In genomic region chr20:62763404-62763803, GRCh38 we compare ENCODE assay signal across 17 cellular contexts. TPM values are rescaled to one million over a fixed set of nuclear protein-coding genes. Genes with fewer than 3 reads are reported as not detected.
DNase-seq lines count a peak whose midpoint lies in the region; ATAC-seq and TF ChIP-seq lines count a peak whose summit lies in the region.
"Had no signal": no experiment of that assay in that cellular context is flagged by ENCODE, and none has a peak within 500 bp of the region (broad histone marks: within the 10 kb centered on the region; RNA-seq: fewer than 3 reads in every experiment).

No MANE protein-coding gene starts in this region.

- peaks cover 14% of the 10 kb centered on the region for H3K4me1 Mint-ChIP-seq in glutamatergic neuron (ENCODE audit: low read depth, unreplicated experiment)

- H3K4me3 Mint-ChIP-seq in glutamatergic neuron (ENCODE audit: unreplicated experiment): no peak overlapping the region
- H3K4me3 Mint-ChIP-seq: CD4-positive, CD25-positive, alpha-beta regulatory T cell; GM23338; HFFc6 had no signal

- H3K27me3 ChIP-seq in osteoblast (ENCODE audit: insufficient read depth, low read length) (peaks cover 10% of the 10 kb centered on the region), adrenal gland (peaks cover 4% of the 10 kb centered on the region)
- H3K27me3 ChIP-seq: BE2C had no signal

- H3K4me2 ChIP-seq in osteoblast (ENCODE audit: insufficient read depth, low read length): no peak overlapping the region
- H3K4me2 ChIP-seq: GM23338 had no signal

- no peak overlapping the region for H2AFZ ChIP-seq in osteoblast (ENCODE audit: low read length)
- H2AFZ ChIP-seq: GM23338 had no signal

- no peaks in the 10 kb centered on the region for H3K36me3 ChIP-seq in KOPT-K1 (ENCODE audit: insufficient read depth, low read length)
- H3K36me3 ChIP-seq in osteoblast (ENCODE audit: insufficient read depth, low read length): no peaks in the 10 kb centered on the region
- no peaks in the 10 kb centered on the region for H3K36me3 ChIP-seq in adrenal gland (replicated peaks in 1 of 2)
- H3K36me3 ChIP-seq: BE2C had no signal

- TF ChIP-seq CTCF in glutamatergic neuron (IDR thresholded peaks at IDR 0.05; ENCODE audit: partially characterized antibody, unreplicated experiment) (no peak), osteoblast (IDR thresholded peaks at IDR 0.05; ENCODE audit: extremely low read depth, low read depth, low read length) (no peak), adrenal gland (IDR thresholded peaks at IDR 0.05) (no peak)

- no peak overlapping the region for H3K4me3 ChIP-seq in osteoblast (ENCODE audit: insufficient read depth, low read length)
- H3K4me3 ChIP-seq in adrenal gland: no peak overlapping the region
- H3K4me3 ChIP-seq: GM23338 had no signal

- H3K27ac Mint-ChIP-seq in glutamatergic neuron (ENCODE audit: unreplicated experiment): no peak overlapping the region
- H3K27ac Mint-ChIP-seq: GM23338, HFFc6 had no signal

- no peaks in the 10 kb centered on the region for H4K20me1 ChIP-seq in osteoblast (ENCODE audit: insufficient read depth, low read length)

- ATAC-seq in left ventricle myocardium superior: no peak
- ATAC-seq in left cardiac atrium: no peak
- ATAC-seq in GM18517 (IDR thresholded peaks at IDR 0.05; ENCODE audit: unreplicated experiment): no peak
- ATAC-seq: GM23338 had no signal

- H3K4me1 ChIP-seq in osteoblast (ENCODE audit: insufficient read depth, low read length) (no peaks in the 10 kb centered on the region), adrenal gland (replicated peaks in 1 of 2) (peaks cover 1 to 2% of the 10 kb centered on the region in 2 donors)

- H3K36me3 Mint-ChIP-seq in glutamatergic neuron (ENCODE audit: unreplicated experiment): no peaks in the 10 kb centered on the region
- H3K36me3 Mint-ChIP-seq: CD4-positive, CD25-positive, alpha-beta regulatory T cell had no signal

- H3K27ac ChIP-seq in KOPT-K1 (ENCODE audit: low read depth, low read length, poor library complexity, severe bottlenecking): peak overlapping the region; percentile 17
- H3K27ac ChIP-seq in osteoblast (ENCODE audit: low read depth, low read length): no peak overlapping the region
- H3K27ac ChIP-seq in adrenal gland: no peak overlapping the region

- TF ChIP-seq POLR2A in adrenal gland (IDR thresholded peaks at IDR 0.05): no peak

- peaks cover 4% of the 10 kb centered on the region for H3K9me3 Mint-ChIP-seq in glutamatergic neuron (ENCODE audit: unreplicated experiment)
- H3K9me3 Mint-ChIP-seq: CD4-positive, CD25-positive, alpha-beta regulatory T cell; GM23338; HFFc6 had no signal

- H3K9me3 ChIP-seq in KOPT-K1 (ENCODE audit: insufficient read depth, low read length, poor library complexity, severe bottlenecking) (no peaks in the 10 kb centered on the region), osteoblast (ENCODE audit: low read depth, low read length) (no peaks in the 10 kb centered on the region), adrenal gland (replicated peaks in 1 of 3) (no peaks in the 10 kb centered on the region)
- H3K9me3 ChIP-seq: BE2C, Caco-2 had no signal

- no peaks in the 10 kb centered on the region for H3K79me2 ChIP-seq in osteoblast (ENCODE audit: insufficient read depth, low read length)

- DNase-seq in left ventricle myocardium superior (peak; percentile 2), left cardiac atrium (no peak), glutamatergic neuron (peak; percentile 3), osteoblast (ENCODE audit: insufficient read length, low spot score, missing footprints) (peak; percentile 71), adrenal gland (no peak)
- no peak for DNase-seq in stimulated activated CD4-positive, alpha-beta T cell treated with anti-CD3 and anti-CD28 coated beads, Interleukin-4, amount 100 ng/mL, for 4 hours
- DNase-seq: 8988T; ACHN; BE2C; C1 segment of cervical spinal cord; Caco-2; CD4-positive, CD25-positive, alpha-beta regulatory T cell; HCEC 1CT; HFFc6 had no signal

- intact Hi-C loops in left ventricle myocardium superior (cut with micrococcal nuclease): no loop called here
- intact Hi-C loops in left cardiac atrium (cut with DNase I): no loop called here
- intact Hi-C loops in adrenal gland (cut with DNase I): no loop called here

- no peaks in the 10 kb centered on the region for H3K27me3 Mint-ChIP-seq in glutamatergic neuron (ENCODE audit: unreplicated experiment)

- WGBS in adrenal gland, 4 donors: 90 to 98% (median 94%) methylated on average over 4 of the region's 4 CpGs

RNA-seq across cellular contexts. Expression of gene MRGBP, which starts 32.9 kb away (rescaled TPM):
- total RNA-seq in left ventricle myocardium superior: 11.1 TPM
- 1 to 10 TPM; 8.9 TPM for total RNA-seq in left cardiac atrium
- 15.6 TPM for total RNA-seq in glutamatergic neuron (ENCODE audit: unreplicated experiment)
- 14.1 and 15.2 TPM in 2 replicates for total RNA-seq in osteoblast
- total RNA-seq in adrenal gland: 10 to 100 TPM in 2 of 8 donors, 1 to 10 TPM in 6; 4.3 to 12.8 (median 8.6) TPM
- polyA plus RNA-seq in adrenal gland: 10 to 100 TPM in 2 of 3 donors, 1 to 10 TPM in 1; 3.9 to 11.3 (median 10.1) TPM

RNA-seq across cellular contexts. Expression of gene OGFR, which starts 41.2 kb away (rescaled TPM):
- total RNA-seq in left ventricle myocardium superior (21.0 TPM), left cardiac atrium (10 to 100 TPM; 23.3 to 23.6 TPM), glutamatergic neuron (ENCODE audit: unreplicated experiment) (70.5 TPM), osteoblast (32.4 and 39.1 TPM in 2 replicates), adrenal gland (10 to 100 TPM; 24.3 to 61.4 (median 45.0) TPM)
- 100 to 1,000 TPM in 1 of 3 donors, 10 to 100 TPM in 1, 1 to 10 TPM in 1; 9.3 to 157 (median 68.5) TPM for polyA plus RNA-seq in adrenal gland

RNA-seq across cellular contexts. Expression of gene COL9A3, which starts 53.4 kb away (rescaled TPM):
- total RNA-seq in left ventricle myocardium superior (2.9 TPM), left cardiac atrium (1 to 10 TPM; 4.0 to 4.7 TPM), glutamatergic neuron (ENCODE audit: unreplicated experiment) (78.7 TPM), osteoblast (not detected in 2 replicates), adrenal gland (1 to 10 TPM in 3 of 8 donors, under 1 TPM in 5; 0.43 to 2.2 (median 0.86) TPM)
- polyA plus RNA-seq in adrenal gland: 10 to 100 TPM in 2 of 3 donors, under 1 TPM in 1; 0.22 to 27.8 (median 12.1) TPM
- total RNA-seq: CD4-positive, CD25-positive, alpha-beta regulatory T cell had no signal
- polyA plus RNA-seq: CD4-positive, CD25-positive, alpha-beta regulatory T cell had no signal

RNA-seq across cellular contexts. Expression of gene NTSR1, which starts 54.8 kb away (rescaled TPM):
- total RNA-seq in left ventricle myocardium superior: not detected
- total RNA-seq in left cardiac atrium: not detected
- 4.0 TPM for total RNA-seq in glutamatergic neuron (ENCODE audit: unreplicated experiment)
- not detected in 2 replicates for total RNA-seq in osteoblast
- under 1 TPM in 2 of 8 donors, not detected in 6; 0.11 to 0.14 TPM for total RNA-seq in adrenal gland
- polyA plus RNA-seq in adrenal gland: under 1 TPM in 1 of 3 donors, not detected in 2; 0.03 TPM

Comparison
In these comparisons a context has a peak if more than half of its experiments do, and no peak if none do; other contexts are left out.
1. DNase-seq: peak in left ventricle myocardium superior (single experiment), glutamatergic neuron (single experiment) and osteoblast (single experiment); none in left cardiac atrium (single experiment), adrenal gland (0 of 7) and stimulated activated CD4-positive, alpha-beta T cell treated with anti-CD3 and anti-CD28 coated beads, Interleukin-4, amount 100 ng/mL, for 4 hours (0 of 2).
2. RNA of gene COL9A3, which starts 53.4 kb away (total RNA-seq): 78.7 TPM in glutamatergic neuron (single experiment); 4.0 to 4.7 TPM in left cardiac atrium, 2.9 TPM in left ventricle myocardium superior (single experiment), 0.43 to 2.2 TPM in adrenal gland and not detected in osteoblast; every median in the first group is over 10 times any median in the second.